Comparison of ENCODE assay signal across 8 cellular contexts in the genomic region with DNA sequence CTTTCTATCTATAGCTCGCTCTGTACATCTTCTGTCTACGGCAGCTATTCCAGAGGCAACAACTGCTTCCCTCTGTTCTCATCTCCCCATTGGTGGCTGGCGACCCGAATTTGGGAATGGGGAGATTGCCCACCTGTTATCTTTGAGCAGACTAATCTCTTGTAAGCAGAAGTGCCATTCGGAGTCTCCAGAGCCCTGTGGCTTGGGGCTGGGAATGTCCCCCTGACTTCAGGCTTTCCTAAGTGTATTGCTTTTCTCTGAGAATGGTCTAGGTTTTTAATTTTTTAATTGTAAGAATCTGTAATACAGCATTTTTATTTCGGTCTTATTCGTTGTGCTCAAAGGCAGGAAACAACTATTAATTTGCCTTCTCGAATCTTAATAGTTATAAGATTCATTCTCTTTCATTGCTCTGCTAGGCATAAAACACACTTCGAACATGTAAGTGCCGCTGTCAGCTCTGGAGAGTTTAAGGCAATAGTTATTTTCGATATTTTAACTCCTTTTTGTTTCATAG. TPM values are rescaled to one million over a fixed set of nuclear protein-coding genes. Genes with fewer than 3 reads are reported as not detected.
DNase-seq lines count a peak whose midpoint lies in the region; ATAC-seq and TF ChIP-seq lines count a peak whose summit lies in the region.

No MANE protein-coding gene starts in this region.

- peak overlapping the region; percentile 64 to 81 for H3K27ac ChIP-seq in ovary

- no peak for TF ChIP-seq POLR2A in ovary (IDR thresholded peaks at IDR 0.05)

- no peaks in the 10 kb centered on the region for H3K36me3 ChIP-seq in ovary

- no peaks in the 10 kb centered on the region for H3K9me3 ChIP-seq in ovary

- H3K4me3 ChIP-seq in fibroblast of pulmonary artery (replicated peaks; ENCODE audit: low read depth, low read length), result peak overlapping the region; percentile 74
- H3K4me3 ChIP-seq in ovary, result peak overlapping the region; percentile 97

- H3K4me1 ChIP-seq in ovary (ENCODE audit: insufficient read depth), result peaks cover 2% of the 10 kb centered on the region

- TF ChIP-seq EP300 in ovary (IDR thresholded peaks at IDR 0.05), result no peak

- H3K27me3 ChIP-seq in ovary, result no peaks in the 10 kb centered on the region

- peak; percentile 9 for ATAC-seq in GM18499 (IDR thresholded peaks at IDR 0.05; ENCODE audit: insufficient read depth, unreplicated experiment)
- ATAC-seq in HG02678 (IDR thresholded peaks at IDR 0.05; ENCODE audit: unreplicated experiment), result peak; percentile 1
- peak; percentile 51 for ATAC-seq in SK-N-SH treated with all-trans-retinoic acid at 6 μM for 48 hours

- DNase-seq in fibroblast of pulmonary artery (ENCODE audit: low read depth), result peak; percentile 17
- no peak for DNase-seq in ovary
- no peak for DNase-seq in DMS153 (lab: John Stamatoyannopoulos, UW)
- no peak for DNase-seq in 8988T
- DNase-seq in SKM-1 treated with dmso at 0.1 percent for 144 hours (lab: John Stamatoyannopoulos, UW; ENCODE audit: unreplicated experiment), result no peak

- WGBS in ovary, 3 donors, result 0 to 1% (median 1%) methylated on average over 11 of the region's 11 CpGs

- TF ChIP-seq CTCF in fibroblast of pulmonary artery (IDR thresholded peaks at IDR 0.05; ENCODE audit: low read length, missing control alignments) (no peak), ovary (IDR thresholded peaks at IDR 0.05) (no peak)

- intact Hi-C loops in ovary (cut with DNase I), result no loop called here

TF ChIP-seq in SK-N-SH treated with all-trans-retinoic acid at 6 μM for 48 hours, 23 proteins besides CTCF, POLR2A, EP300 and RAD21:
- TF ChIP-seq POU6F1 (CRISPR knock-in tag; IDR thresholded peaks at IDR 0.05; ENCODE audit: borderline replicate concordance, low read depth), result no peak
- no peak for TF ChIP-seq CSDC2 (CRISPR knock-in tag; IDR thresholded peaks at IDR 0.05)
- TF ChIP-seq RARB (CRISPR knock-in tag; IDR thresholded peaks at IDR 0.05), result no peak
- TF ChIP-seq ZNF8 (CRISPR knock-in tag; IDR thresholded peaks at IDR 0.05), result no peak
- TF ChIP-seq ZNF565 (CRISPR knock-in tag; conservative IDR thresholded peaks at IDR 0.05; ENCODE audit: low read depth), result no peak
- TF ChIP-seq SNAI2 (CRISPR knock-in tag; IDR thresholded peaks at IDR 0.05), result no peak
- TF ChIP-seq ZNF70 (CRISPR knock-in tag; IDR thresholded peaks at IDR 0.05), result no peak
- TF ChIP-seq ZFP3 (CRISPR knock-in tag; IDR thresholded peaks at IDR 0.05), result no peak
- TF ChIP-seq TSHZ2 (CRISPR knock-in tag; IDR thresholded peaks at IDR 0.05), result no peak
- TF ChIP-seq CREB5 (CRISPR knock-in tag; IDR thresholded peaks at IDR 0.05; ENCODE audit: low read depth), result no peak
- TF ChIP-seq PATZ1 (CRISPR knock-in tag; IDR thresholded peaks at IDR 0.05; ENCODE audit: borderline replicate concordance), result no peak
- TF ChIP-seq ZFP30 (CRISPR knock-in tag; IDR thresholded peaks at IDR 0.05), result no peak
- no peak for TF ChIP-seq OSR1 (CRISPR knock-in tag; IDR thresholded peaks at IDR 0.05)
- no peak for TF ChIP-seq ARNTL (CRISPR knock-in tag; IDR thresholded peaks at IDR 0.05; ENCODE audit: borderline replicate concordance, low read depth)
- no peak for TF ChIP-seq BACH2 (CRISPR knock-in tag; IDR thresholded peaks at IDR 0.05; ENCODE audit: borderline replicate concordance)
- TF ChIP-seq, protein P1, sequence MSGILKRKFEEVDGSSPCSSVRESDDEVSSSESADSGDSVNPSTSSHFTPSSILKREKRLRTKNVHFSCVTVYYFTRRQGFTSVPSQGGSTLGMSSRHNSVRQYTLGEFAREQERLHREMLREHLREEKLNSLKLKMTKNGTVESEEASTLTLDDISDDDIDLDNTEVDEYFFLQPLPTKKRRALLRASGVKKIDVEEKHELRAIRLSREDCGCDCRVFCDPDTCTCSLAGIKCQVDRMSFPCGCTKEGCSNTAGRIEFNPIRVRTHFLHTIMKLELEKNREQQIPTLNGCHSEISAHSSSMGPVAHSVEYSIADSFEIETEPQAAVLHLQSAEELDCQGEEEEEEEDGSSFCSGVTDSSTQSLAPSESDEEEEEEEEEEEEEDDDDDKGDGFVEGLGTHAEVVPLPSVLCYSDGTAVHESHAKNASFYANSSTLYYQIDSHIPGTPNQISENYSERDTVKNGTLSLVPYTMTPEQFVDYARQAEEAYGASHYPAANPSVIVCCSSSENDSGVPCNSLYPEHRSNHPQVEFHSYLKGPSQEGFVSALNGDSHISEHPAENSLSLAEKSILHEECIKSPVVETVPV (CRISPR knock-in tag; IDR thresholded peaks at IDR 0.05), result no peak
- no peak for TF ChIP-seq PPARA (CRISPR knock-in tag; IDR thresholded peaks at IDR 0.05; ENCODE audit: borderline replicate concordance)
- TF ChIP-seq ESRRG (CRISPR knock-in tag; IDR thresholded peaks at IDR 0.05), result no peak
- no peak for TF ChIP-seq ISL1 (CRISPR knock-in tag; IDR thresholded peaks at IDR 0.05)

RNA-seq across cellular contexts. Expression of gene AGL, which starts 0.4 kb away (rescaled TPM):
- total RNA-seq in ovary, result 10 to 100 TPM in 6 of 7 donors, 1 to 10 TPM in 1; 7.2 to 13.8 (median 10.5) TPM
- 1 to 10 TPM; 4.1 to 6.8 TPM for polyA plus RNA-seq in ovary

Comparison
In these comparisons a context has a peak if more than half of its experiments do, and no peak if none do; other contexts are left out.
1. ATAC-seq: peak in every context shown above with its lines; median percentile 51 in SK-N-SH treated with all-trans-retinoic acid at 6 μM for 48 hours; 9 in GM18499; 1 in HG02678.